Comparison of ENCODE assay signal across 25 cellular contexts in genomic region chr12:63387736-63388135, GRCh38.
"Had no signal": no experiment of that assay in that cellular context is flagged by ENCODE, and none has a peak within 500 bp of the region (broad histone marks: within the 10 kb centered on the region; RNA-seq: fewer than 3 reads in every experiment).

No MANE protein-coding gene starts in this region.

- H3K4me2 ChIP-seq: PC-9 had no signal

- H3K4me3 ChIP-seq: PC-9, SK-N-MC had no signal

- DNase-seq: activated CD4-positive, alpha-beta memory T cell treated with anti-CD3 and anti-CD28 coated beads for 36 hours; activated CD4-positive, alpha-beta T cell treated with anti-CD3 and anti-CD28 coated beads, Interleukin-2, amount 10 ng/mL, durations not matched to agents 7 days and 5 days; activated CD4-positive, CD25-positive, alpha-beta regulatory T cell; activated CD8-positive, alpha-beta memory T cell treated with anti-CD3 and anti-CD28 coated beads for 24 hours; activated effector memory CD4-positive, alpha-beta T cell treated with anti-CD3 and anti-CD28 coated beads, Interleukin-2, amount 50 U/mL, for 16 hours; activated naive CD4-positive, alpha-beta T cell treated with Interleukin-2 at 50 U/mL for 16 hours; activated T-cell treated with anti-CD3 and anti-CD28 coated beads, Interleukin-2, amount 50 U/mL, for 4 hours; amygdala; Kasumi-1; KBM-7; NCI-H1092 treated with DMSO at 0.1 percent for 48 hours; NCI-H1417 treated with DMSO at 0.1 percent for 48 hours; NCI-H1694; NCI-H2029; NCI-H2107; NCI-H2171 treated with DMSO at 0.1 percent for 48 hours; NCI-H226; NCI-H510A; NCI-H526 treated with DMSO at 0.1 percent for 48 hours; PC-9; SIG-M5; T-cell; T-helper 2 cell; T1000 had no signal

- H2AFZ ChIP-seq: PC-9 had no signal

- ATAC-seq: activated T-cell treated with anti-CD3 and anti-CD28 coated beads, Interleukin-2, amount 50 U/mL, for 4 hours; T-cell had no signal

- H3K27ac ChIP-seq: PC-9, SK-N-MC had no signal
